ENCODE assay signal across 12 cellular contexts in genomic region chr10:73217628-73218027, GRCh38. TPM values are rescaled to one million over a fixed set of nuclear protein-coding genes. Genes with fewer than 3 reads are reported as not detected.
DNase-seq lines count a peak whose midpoint lies in the region; ATAC-seq, FAIRE-seq and TF ChIP-seq lines count a peak whose summit lies in the region.
"Had no signal": no experiment of that assay in that cellular context is flagged by ENCODE, and none has a peak within 500 bp of the region (broad histone marks: within the 10 kb centered on the region; RNA-seq: fewer than 3 reads in every experiment).

No MANE protein-coding gene starts in this region.

- H3K4me3 ChIP-seq in Caco-2 (ENCODE audit: low read depth, low read length) (no peak overlapping the region), GM12878 (no peak overlapping the region), epithelial cell of esophagus (ENCODE audit: low read length) (no peak overlapping the region)
- H3K4me3 ChIP-seq: BLaER1 treated with 17β-estradiol and CSF1 and Interleukin-3, amounts not matched to agents 10 nM and 100 nM; GM23248 had no signal

- no peak for DNase-seq in Caco-2
- DNase-seq in GM19239 (ENCODE audit: insufficient read length, low spot score): no peak
- DNase-seq in GM12878 (ENCODE audit: low read depth, low spot score): no peak
- peak; percentile 11 for DNase-seq in epithelial cell of esophagus (ENCODE audit: low read depth)
- no peak for DNase-seq in activated T-cell treated with anti-CD3 and anti-CD28 coated beads for 4 hours
- DNase-seq: CD8-positive, alpha-beta T cell; GDM1; GM23248; HCEC 1CT had no signal

- in situ Hi-C loops in GM12878 (cut with MboI): no loop called here

- peaks cover 7% of the 10 kb centered on the region for H3K36me3 Mint-ChIP-seq in Caco-2 (ENCODE audit: insufficient read depth, unreplicated experiment)

- no peak for TF ChIP-seq CTCF in Caco-2 (IDR thresholded peaks at IDR 0.05; ENCODE audit: insufficient read depth in 1 of 2, low read depth in 1 of 2, low read length in 1 of 2, severe bottlenecking in 1 of 2, unreplicated experiment in 1 of 2)
- TF ChIP-seq CTCF in GM12878 (IDR thresholded peaks at IDR 0.05 in 2 of 3, conservative IDR thresholded peaks at IDR 0.05 in 1 of 3; ENCODE audit: control insufficient read depth in 2 of 3, extremely low read depth in 1 of 3, insufficient read depth in 1 of 3, low read depth in 3 of 3, low read length in 3 of 3): no peak
- TF ChIP-seq CTCF in epithelial cell of esophagus (IDR thresholded peaks at IDR 0.05; ENCODE audit: insufficient read depth, low read depth, low read length, missing control alignments): no peak

- H3K79me2 ChIP-seq in GM12878 (ENCODE audit: control insufficient read depth, insufficient read depth, low read length): no peaks in the 10 kb centered on the region

- no peaks in the 10 kb centered on the region for H4K20me1 ChIP-seq in GM12878 (ENCODE audit: control insufficient read depth, insufficient read depth)
- H4K20me1 ChIP-seq: BLaER1 treated with 17β-estradiol and CSF1 and Interleukin-3, amounts not matched to agents 10 nM and 100 nM had no signal

- H3K9me3 Mint-ChIP-seq in Caco-2 (ENCODE audit: unreplicated experiment): peaks cover 12% of the 10 kb centered on the region
- H3K9me3 Mint-ChIP-seq: CD8-positive, alpha-beta T cell had no signal

- H3K9ac ChIP-seq in GM12878 (ENCODE audit: control insufficient read depth, insufficient read depth, low read length): no peak overlapping the region
- H3K9ac ChIP-seq: BLaER1 treated with 17β-estradiol and CSF1 and Interleukin-3, amounts not matched to agents 10 nM and 100 nM; GM23248 had no signal

- H3K27ac ChIP-seq in GM12878 (ENCODE audit: control insufficient read depth, insufficient read depth): no peak overlapping the region
- H3K27ac ChIP-seq: BLaER1 treated with 17β-estradiol and CSF1 and Interleukin-3, amounts not matched to agents 10 nM and 100 nM; GM23248 had no signal

- TF ChIP-seq EP300 in GM12878 (IDR thresholded peaks at IDR 0.05; ENCODE audit: borderline replicate concordance in 1 of 2, control insufficient read depth in 1 of 2, low read depth in 2 of 2, low read length in 2 of 2): no peak

- no peak for TF ChIP-seq POLR2A in GM12878 (IDR thresholded peaks at IDR 0.05; ENCODE audit: low read depth, low read length)

- SMC1A ChIA-PET in GM12878 (lab: Charles Lee; ENCODE audit: uncharacterized antibody, unreplicated experiment): interaction anchor here (1.2 kb wide), 1 partner anchor 27 kb away, joined by 3 read pairs; no protein-coding TSS in a partner anchor

- H3K4me3 Mint-ChIP-seq in Caco-2 (ENCODE audit: unreplicated experiment): no peak overlapping the region
- H3K4me3 Mint-ChIP-seq: B cell; CD8-positive, alpha-beta T cell had no signal

- H3K36me3 ChIP-seq in Caco-2 (ENCODE audit: control insufficient read depth, insufficient read depth, low read length): peaks cover 2% of the 10 kb centered on the region
- H3K36me3 ChIP-seq in GM12878 (ENCODE audit: control insufficient read depth in 2 of 2, insufficient read depth in 2 of 2, low read length in 1 of 2): peaks cover 0 to 11% of the 10 kb centered on the region in 2 experiments; a peak in 3 of 4 replicates

- no peaks in the 10 kb centered on the region for H3K27me3 Mint-ChIP-seq in Caco-2 (ENCODE audit: insufficient read depth, unreplicated experiment)
- H3K27me3 Mint-ChIP-seq: B cell had no signal

- POLR2A ChIA-PET in Caco-2 (lab: Charles Lee) (interaction anchor here (1.5 to 2.1 kb wide), 2 partner anchors 29 to 49 kb away, joined by 9 to 15 read pairs; partner anchors contain the start of genes ECD and FAM149B1), GM12878 (lab: Charles Lee) (no interaction called here)

- RAD21 ChIA-PET in GM12878 (lab: Charles Lee; ENCODE audit: unreplicated experiment): interaction anchor here (0.7 to 1.5 kb wide), 3 partner anchors 27 to 121 kb away, joined by 3 to 5 read pairs (median 4); partner anchors contain the start of gene P4HA1

- H3K27me3 ChIP-seq in Caco-2 (replicated peaks; ENCODE audit: control insufficient read depth, insufficient read depth, low read length): no peaks in the 10 kb centered on the region
- no peaks in the 10 kb centered on the region for H3K27me3 ChIP-seq in GM12878 (replicated peaks in 1 of 2; ENCODE audit: control insufficient read depth in 2 of 2, insufficient read depth in 2 of 2, low read length in 1 of 2)
- H3K27me3 ChIP-seq: BLaER1 treated with 17β-estradiol and CSF1 and Interleukin-3, amounts not matched to agents 10 nM and 100 nM had no signal

- no peak overlapping the region for H3K4me2 ChIP-seq in GM12878 (ENCODE audit: control insufficient read depth, insufficient read depth)
- H3K4me2 ChIP-seq: BLaER1 treated with 17β-estradiol and CSF1 and Interleukin-3, amounts not matched to agents 10 nM and 100 nM had no signal

- CTCF ChIA-PET in Caco-2 (lab: Charles Lee): interaction anchor here (0.6 to 1.3 kb wide), 3 partner anchors 49 to 1086 kb away, joined by 7 to 9 read pairs (median 7); partner anchors contain the start of gene P4HA1
- CTCF ChIA-PET in GM12878 (lab: Yijun Ruan, JAX): interaction anchor here (0.6 to 1.9 kb wide), 2 partner anchors 9 to 426 kb away, joined by 3 to 8 read pairs; no protein-coding TSS in a partner anchor

- H3K27ac Mint-ChIP-seq in Caco-2 (ENCODE audit: unreplicated experiment): peak overlapping the region; percentile 82
- H3K27ac Mint-ChIP-seq: B cell; CD8-positive, alpha-beta T cell had no signal

- intact Hi-C loops in Caco-2 (cut with micrococcal nuclease; ENCODE audit: unreplicated experiment) (loop anchor here (1.0 to 2.0 kb wide), 2 partner anchors 49 to 121 kb away; partner anchors contain the start of genes ECD, FAM149B1 and P4HA1), GM12878 (cut with micrococcal nuclease; ENCODE audit: unreplicated experiment) (no loop called here)

- no peak for TF ChIP-seq RAD21 in GM12878 (IDR thresholded peaks at IDR 0.05; ENCODE audit: insufficient read depth, low read depth, low read length)

- peaks cover 22% of the 10 kb centered on the region for H3K4me1 Mint-ChIP-seq in Caco-2 (ENCODE audit: low read depth, unreplicated experiment)

- WGBS in GM12878 (ENCODE audit: insufficient coverage, insufficient replicate concordance, low lambda C conversion rate, missing lambda C conversion rate): 50% methylated on average over 2 of the region's 2 CpGs

- no peak overlapping the region for H2AFZ ChIP-seq in GM12878 (ENCODE audit: control insufficient read depth, low read depth, low read length)
- H2AFZ ChIP-seq: GM23248 had no signal

- peak; percentile 28 for FAIRE-seq in GM19239 (lab: Jason Lieb, UNC)
- no peak for FAIRE-seq in GM12878 (lab: Jason Lieb, UNC)

- no peak for ATAC-seq in GM12878
- no peak for ATAC-seq in GM19397 (IDR thresholded peaks at IDR 0.05; ENCODE audit: unreplicated experiment)
- ATAC-seq: CD8-positive, alpha-beta T cell had no signal

- BruUV-seq in Caco-2 (replicated peaks; lab: Mats Ljungman, UMichigan) (TSS peak; percentile 50), GM12878 (replicated peaks; lab: Mats Ljungman, UMichigan) (no TSS peak)

- peaks cover 25% of the 10 kb centered on the region for H3K4me1 ChIP-seq in Caco-2
- no peaks in the 10 kb centered on the region for H3K4me1 ChIP-seq in GM12878 (ENCODE audit: control insufficient read depth, insufficient read depth, low read length)
- H3K4me1 ChIP-seq: BLaER1 treated with 17β-estradiol and CSF1 and Interleukin-3, amounts not matched to agents 10 nM and 100 nM had no signal

- H3K9me3 ChIP-seq in Caco-2 (no peaks in the 10 kb centered on the region), GM12878 (replicated peaks; ENCODE audit: control insufficient read depth, insufficient read depth, low read length) (no peaks in the 10 kb centered on the region; the same call in 2 of the 3 replicates)

RNA-seq across cellular contexts. Expression of gene DNAJC9, which starts 29.4 kb away (rescaled TPM):
- total RNA-seq in Caco-2 (2022) (64.4 and 65.2 TPM in 2 replicates), GM12878 (2014; rRNA removed) (50.2 and 51.5 TPM in 2 replicates), GM12878 (2014; rRNA removed; fragmentation: Illumina TruSeq; extraction: Trizol) (46.3 and 51.2 TPM in 2 replicates), GM12878 (2021) (38.4 and 41.6 TPM in 2 replicates)
- total RNA-seq in GM12878 (2013; cell fraction: nucleolus; rRNA removed): 83.2 and 90.8 TPM in 2 replicates
- 20.1 TPM for polyA plus RNA-seq in GM12878 (2011; ENCODE audit: low read depth)
- polyA plus RNA-seq in GM12878 (2011; rRNA removed) (33.6 and 40.6 TPM in 2 replicates), GM12878 (2014; fragmentation: Illumina TruSeq; extraction: Trizol) (42.0 and 43.6 TPM in 2 replicates), GM12878 (2014; fragmentation: Nextera tagmentation; extraction: Ambion mirVana) (10 to 100 TPM; 15.0 to 16.0 TPM), GM12878 (2014; rRNA removed) (35.7 and 38.2 TPM in 2 replicates), GM12878 (2016; fragmentation: Nextera tagmentation; extraction: Ambion mirVana) (10 to 100 TPM; 71.9 to 72.9 TPM)
- polyA plus RNA-seq in GM12878 (2011; cell fraction: cytosol; rRNA removed): 26.8 and 28.1 TPM in 2 replicates
- 34.6 and 42.4 TPM in 2 replicates for polyA plus RNA-seq in GM12878 (2011; cell fraction: nucleus; rRNA removed)
- polyA plus RNA-seq in GM12878 (2012): 16.9 and 21.9 TPM in 2 replicates
- 26.4 and 37.1 TPM in 2 replicates for polyA minus RNA-seq in GM12878 (2011; rRNA and poly(A)+ RNA removed)
- 9.8 and 12.8 TPM in 2 replicates for polyA minus RNA-seq in GM12878 (2011; cell fraction: cytosol; rRNA and poly(A)+ RNA removed)
- 20.8 and 35.8 TPM in 2 replicates for polyA minus RNA-seq in GM12878 (2011; cell fraction: nucleus; rRNA and poly(A)+ RNA removed)

RNA-seq across cellular contexts. Expression of gene MRPS16, which starts 34.8 kb away (rescaled TPM):
- total RNA-seq in Caco-2 (2022): 191 and 194 TPM in 2 replicates
- 50.5 and 55.1 TPM in 2 replicates for total RNA-seq in GM12878 (2013; cell fraction: nucleolus; rRNA removed)
- total RNA-seq in GM12878 (2014; rRNA removed): 107 and 111 TPM in 2 replicates
- 87.6 and 93.9 TPM in 2 replicates for total RNA-seq in GM12878 (2014; rRNA removed; fragmentation: Illumina TruSeq; extraction: Trizol)
- total RNA-seq in GM12878 (2021): 160 and 170 TPM in 2 replicates
- polyA plus RNA-seq in GM12878 (2011; ENCODE audit: low read depth): 24.7 TPM
- 86.2 and 86.9 TPM in 2 replicates for polyA plus RNA-seq in GM12878 (2011; rRNA removed)
- polyA plus RNA-seq in GM12878 (2011; cell fraction: cytosol; rRNA removed): 124 and 128 TPM in 2 replicates
- 48.8 and 52.3 TPM in 2 replicates for polyA plus RNA-seq in GM12878 (2011; cell fraction: nucleus; rRNA removed)
- polyA plus RNA-seq in GM12878 (2012): 57.0 and 76.9 TPM in 2 replicates
- 69.4 and 75.3 TPM in 2 replicates for polyA plus RNA-seq in GM12878 (2014; fragmentation: Illumina TruSeq; extraction: Trizol)
- 10 to 100 TPM; 43.4 to 98.5 TPM for polyA plus RNA-seq in GM12878 (2014; fragmentation: Nextera tagmentation; extraction: Ambion mirVana)
- polyA plus RNA-seq in GM12878 (2014; rRNA removed): 122 and 133 TPM in 2 replicates
- 100 to 1,000 TPM; 269 to 285 TPM for polyA plus RNA-seq in GM12878 (2016; fragmentation: Nextera tagmentation; extraction: Ambion mirVana)
- 53.6 and 69.3 TPM in 2 replicates for polyA minus RNA-seq in GM12878 (2011; rRNA and poly(A)+ RNA removed)
- polyA minus RNA-seq in GM12878 (2011; cell fraction: cytosol; rRNA and poly(A)+ RNA removed): 29.8 and 34.7 TPM in 2 replicates
- polyA minus RNA-seq in GM12878 (2011; cell fraction: nucleus; rRNA and poly(A)+ RNA removed): 20.6 and 31.1 TPM in 2 replicates

RNA-seq across cellular contexts. Expression of gene FAM149B1, which starts 49.7 kb away (rescaled TPM):
- total RNA-seq in Caco-2 (2022): 13.2 and 14.1 TPM in 2 replicates
- total RNA-seq in GM12878 (2013; cell fraction: nucleolus; rRNA removed): 21.3 and 25.1 TPM in 2 replicates
- 9.7 and 10.7 TPM in 2 replicates for total RNA-seq in GM12878 (2014; rRNA removed)
- total RNA-seq in GM12878 (2014; rRNA removed; fragmentation: Illumina TruSeq; extraction: Trizol): 10.7 and 12.0 TPM in 2 replicates
- total RNA-seq in GM12878 (2021): 8.3 and 9.9 TPM in 2 replicates
- polyA plus RNA-seq in GM12878 (2011; ENCODE audit: low read depth): 7.1 TPM
- 20.9 and 27.8 TPM in 2 replicates for polyA plus RNA-seq in GM12878 (2011; rRNA removed)
- 14.2 and 17.3 TPM in 2 replicates for polyA plus RNA-seq in GM12878 (2011; cell fraction: cytosol; rRNA removed)
- 17.3 and 26.2 TPM in 2 replicates for polyA plus RNA-seq in GM12878 (2011; cell fraction: nucleus; rRNA removed)
- 9.1 and 12.2 TPM in 2 replicates for polyA plus RNA-seq in GM12878 (2012)
- 13.4 and 19.6 TPM in 2 replicates for polyA plus RNA-seq in GM12878 (2014; fragmentation: Illumina TruSeq; extraction: Trizol)
- 10 to 100 TPM in 1 of 2 experiments, 1 to 10 TPM in 1; 6.6 to 11.6 TPM for polyA plus RNA-seq in GM12878 (2014; fragmentation: Nextera tagmentation; extraction: Ambion mirVana)
- polyA plus RNA-seq in GM12878 (2014; rRNA removed): 9.3 and 9.6 TPM in 2 replicates
- polyA plus RNA-seq in GM12878 (2016; fragmentation: Nextera tagmentation; extraction: Ambion mirVana): 10 to 100 TPM; 12.3 to 13.4 TPM
- polyA minus RNA-seq in GM12878 (2011; rRNA and poly(A)+ RNA removed): 17.8 and 18.2 TPM in 2 replicates
- polyA minus RNA-seq in GM12878 (2011; cell fraction: cytosol; rRNA and poly(A)+ RNA removed): 3.3 and 3.5 TPM in 2 replicates
- 6.8 and 8.7 TPM in 2 replicates for polyA minus RNA-seq in GM12878 (2011; cell fraction: nucleus; rRNA and poly(A)+ RNA removed)

RNA-seq across cellular contexts. Expression of gene ECD, which starts 49.8 kb away (rescaled TPM):
- 51.8 and 52.6 TPM in 2 replicates for total RNA-seq in Caco-2 (2022)
- 69.7 and 74.8 TPM in 2 replicates for total RNA-seq in GM12878 (2013; cell fraction: nucleolus; rRNA removed)
- total RNA-seq in GM12878 (2014; rRNA removed): 45.7 and 51.4 TPM in 2 replicates
- 40.4 and 42.3 TPM in 2 replicates for total RNA-seq in GM12878 (2014; rRNA removed; fragmentation: Illumina TruSeq; extraction: Trizol)
- 32.1 and 34.6 TPM in 2 replicates for total RNA-seq in GM12878 (2021)
- polyA plus RNA-seq in GM12878 (2011; ENCODE audit: low read depth): 20.2 TPM
- 53.5 and 66.1 TPM in 2 replicates for polyA plus RNA-seq in GM12878 (2011; rRNA removed)
- polyA plus RNA-seq in GM12878 (2011; cell fraction: cytosol; rRNA removed): 33.1 and 36.2 TPM in 2 replicates
- polyA plus RNA-seq in GM12878 (2011; cell fraction: nucleus; rRNA removed): 25.8 and 31.0 TPM in 2 replicates
- polyA plus RNA-seq in GM12878 (2012): 23.9 and 25.3 TPM in 2 replicates
- polyA plus RNA-seq in GM12878 (2014; fragmentation: Illumina TruSeq; extraction: Trizol): 45.8 and 57.8 TPM in 2 replicates
- polyA plus RNA-seq in GM12878 (2014; fragmentation: Nextera tagmentation; extraction: Ambion mirVana): 10 to 100 TPM; 27.3 to 29.9 TPM
- 33.0 and 33.8 TPM in 2 replicates for polyA plus RNA-seq in GM12878 (2014; rRNA removed)
- 10 to 100 TPM; 59.0 to 61.6 TPM for polyA plus RNA-seq in GM12878 (2016; fragmentation: Nextera tagmentation; extraction: Ambion mirVana)
- 36.0 and 44.8 TPM in 2 replicates for polyA minus RNA-seq in GM12878 (2011; rRNA and poly(A)+ RNA removed)
- 10.7 and 15.0 TPM in 2 replicates for polyA minus RNA-seq in GM12878 (2011; cell fraction: cytosol; rRNA and poly(A)+ RNA removed)
- 20.9 and 35.1 TPM in 2 replicates for polyA minus RNA-seq in GM12878 (2011; cell fraction: nucleus; rRNA and poly(A)+ RNA removed)
